Comparison of ENCODE assay signal across 8 cellular contexts in genomic region chr6:57173886-57174510, GRCh38. TPM values are rescaled to one million over a fixed set of nuclear protein-coding genes. Genes with fewer than 3 reads are reported as not detected.
A peak's percentile ranks its signal among the peaks of the same experiment; 100 is the strongest.
DNase-seq lines count a peak whose midpoint lies in the region; ATAC-seq, FAIRE-seq and TF ChIP-seq lines count a peak whose summit lies in the region.
"Had no signal": no experiment of that assay in that cellular context is flagged by ENCODE, and none has a peak within 500 bp of the region (broad histone marks: within the 10 kb centered on the region; RNA-seq: fewer than 3 reads in every experiment).

No MANE protein-coding gene starts in this region.

- no peak for ATAC-seq in naive thymus-derived CD8-positive, alpha-beta T cell
- ATAC-seq in esophagus mucosa: no peak
- ATAC-seq in GM18861 (IDR thresholded peaks at IDR 0.05; ENCODE audit: unreplicated experiment): no peak

- H3K36me3 Mint-ChIP-seq in naive thymus-derived CD8-positive, alpha-beta T cell: no peaks in the 10 kb centered on the region

- no peak for FAIRE-seq in frontal cortex (lab: Jason Lieb, UNC)

- H3K27ac Mint-ChIP-seq in naive thymus-derived CD8-positive, alpha-beta T cell: peak overlapping the region; percentile 13 to 97 (median 95)

- H3K4me3 ChIP-seq in GM12865 (ENCODE audit: low read depth, low read length) (peak overlapping the region; percentile 62), choroid plexus epithelial cell (ENCODE audit: low read depth, low read length) (peak overlapping the region; percentile 71)

- peak overlapping the region; percentile 74 to 94 (median 90) for H3K4me3 Mint-ChIP-seq in naive thymus-derived CD8-positive, alpha-beta T cell

- DNase-seq in GM12865 (ENCODE audit: low read depth) (peak; percentile 3), NCI-H446 treated with DMSO at 0.1 percent for 48 hours (lab: John Stamatoyannopoulos, UW) (peak; percentile 23), choroid plexus epithelial cell (ENCODE audit: low read depth) (peak; percentile 68), frontal cortex (ENCODE audit: low spot score in 2 of 2) (no peak)
- no peak for DNase-seq in naive thymus-derived CD8-positive, alpha-beta T cell

- H3K9me3 Mint-ChIP-seq in naive thymus-derived CD8-positive, alpha-beta T cell: no peaks in the 10 kb centered on the region
- H3K9me3 Mint-ChIP-seq: dendritic cell treated with granulocyte-macrophage colony-stimulating factor and Interleukin-4, amounts not matched to agents 40 ng/mL and 50 ng/mL, for 4 days had no signal

- H3K27me3 Mint-ChIP-seq in naive thymus-derived CD8-positive, alpha-beta T cell: no peaks in the 10 kb centered on the region

- POLR2A ChIA-PET in naive thymus-derived CD8-positive, alpha-beta T cell (lab: Charles Lee): no interaction called here

- H3K4me1 Mint-ChIP-seq in naive thymus-derived CD8-positive, alpha-beta T cell: peaks cover 14 to 63% (median 39%) of the 10 kb centered on the region in 4 donors

- no peak for TF ChIP-seq CTCF in GM12865 (IDR thresholded peaks at IDR 0.05; ENCODE audit: insufficient read depth, low read depth, low read length, missing control alignments)
- TF ChIP-seq CTCF in choroid plexus epithelial cell (conservative IDR thresholded peaks at IDR 0.05; ENCODE audit: low read depth, low read length): no peak

RNA-seq across cellular contexts. Expression of gene BAG2, which starts 1.9 kb away (rescaled TPM):
- total RNA-seq in naive thymus-derived CD8-positive, alpha-beta T cell: 1 to 10 TPM; 5.1 to 5.2 TPM
- polyA plus RNA-seq in naive thymus-derived CD8-positive, alpha-beta T cell: 1 to 10 TPM; 2.0 to 3.4 (median 2.2) TPM
- total RNA-seq in esophagus mucosa (0.24 TPM), frontal cortex (1.6 TPM)

RNA-seq across cellular contexts. Expression of gene RAB23, which starts 48.1 kb away (rescaled TPM):
- total RNA-seq in naive thymus-derived CD8-positive, alpha-beta T cell: 1 to 10 TPM in 1 of 2 experiments, under 1 TPM in 1; 0.73 to 1.3 TPM
- polyA plus RNA-seq in naive thymus-derived CD8-positive, alpha-beta T cell: under 1 TPM; 0.53 to 0.97 (median 0.56) TPM
- 2.4 TPM for total RNA-seq in esophagus mucosa
- total RNA-seq in frontal cortex: 34.2 TPM

Comparison
In these comparisons a context has a peak if more than half of its experiments do, and no peak if none do; other contexts are left out.
1. DNase-seq: peak in GM12865 (single experiment), NCI-H446 treated with DMSO at 0.1 percent for 48 hours (single experiment) and choroid plexus epithelial cell (single experiment); none in naive thymus-derived CD8-positive, alpha-beta T cell (0 of 10) and frontal cortex (0 of 2).
2. RNA of gene RAB23, which starts 48.1 kb away (total RNA-seq): 34.2 TPM in frontal cortex (single experiment); 2.4 TPM in esophagus mucosa (single experiment) and 0.73 to 1.3 TPM in naive thymus-derived CD8-positive, alpha-beta T cell; every median in the first group is over 10 times any median in the second.